Comparison of ENCODE assay signal across 19 cellular contexts in genomic region chr6:111920581-111920980, GRCh38.
"Had no signal": no experiment of that assay in that cellular context is flagged by ENCODE, and none has a peak within 500 bp of the region (broad histone marks: within the 10 kb centered on the region; RNA-seq: fewer than 3 reads in every experiment).

No MANE protein-coding gene starts in this region.

- H3K9me3 ChIP-seq: gastrocnemius medialis, heart right ventricle, upper lobe of right lung had no signal

- H3K9me3 Mint-ChIP-seq: activated naive CD4-positive, alpha-beta T cell treated with anti-CD3 and anti-CD28 coated beads for 36 hours; activated T-cell treated with anti-CD3 and anti-CD28 coated beads, Interleukin-2, amount 50 U/mL, for 4 hours; nephron had no signal

- H3K27ac ChIP-seq: brain microvascular endothelial cell, gastrocnemius medialis, heart right ventricle, upper lobe of right lung had no signal

- H3K4me3 ChIP-seq: gastrocnemius medialis, heart right ventricle, lung, upper lobe of right lung had no signal

- DNase-seq: activated CD4-positive, alpha-beta T cell treated with anti-CD3 and anti-CD28 coated beads, Interleukin-2, amount 50 U/mL, for 1 hour; activated CD4-positive, CD25-positive, alpha-beta regulatory T cell treated with anti-CD3 and anti-CD28 coated beads, Interleukin-2, amount 50 U/mL, for 72 hours; activated CD8-positive, alpha-beta memory T cell treated with anti-CD3 and anti-CD28 coated beads, Interleukin-2, amount 50 U/mL, for 4 hours; activated naive CD4-positive, alpha-beta T cell treated with anti-CD3 and anti-CD28 coated beads for 36 hours; activated T-cell treated with anti-CD3 and anti-CD28 coated beads, Interleukin-2, amount 50 U/mL, for 4 hours; brain microvascular endothelial cell; central memory CD4-positive, alpha-beta T cell; gastrocnemius medialis; heart right ventricle; midbrain; stimulated activated CD4-positive, alpha-beta T cell treated with anti-CD3 and anti-CD28 coated beads, Interleukin-12 subunit alpha, Interleukin-12 subunit beta, amount 100 ng/mL, for 4 hours; stimulated activated CD4-positive, alpha-beta T cell treated with anti-CD3 and anti-CD28 coated beads, Interleukin-1b, Interleukin-23, amount 100 ng/mL, for 48 hours; stimulated activated CD8-positive, alpha-beta memory T cell treated with anti-CD3 and anti-CD28 coated beads, Interleukin-4, amount 100 ng/mL, for 48 hours; stimulated activated naive CD4-positive, alpha-beta T cell; upper lobe of right lung had no signal

- H3K4me1 ChIP-seq: gastrocnemius medialis, upper lobe of right lung had no signal

- H3K27ac Mint-ChIP-seq: activated naive CD4-positive, alpha-beta T cell treated with anti-CD3 and anti-CD28 coated beads for 36 hours; progenitor cell of endocrine pancreas had no signal

- H3K36me3 ChIP-seq: brain microvascular endothelial cell, gastrocnemius medialis, heart right ventricle, upper lobe of right lung had no signal

- H3K4me3 Mint-ChIP-seq: activated naive CD4-positive, alpha-beta T cell treated with anti-CD3 and anti-CD28 coated beads for 36 hours; activated T-cell treated with anti-CD3 and anti-CD28 coated beads, Interleukin-2, amount 50 U/mL, for 4 hours; nephron had no signal

- ATAC-seq: activated T-cell treated with anti-CD3 and anti-CD28 coated beads, Interleukin-2, amount 50 U/mL, for 4 hours; gastrocnemius medialis; heart right ventricle; left lobe of liver had no signal

- H3K27me3 ChIP-seq: brain microvascular endothelial cell, gastrocnemius medialis, heart right ventricle, upper lobe of right lung had no signal
